In the genomic region with DNA sequence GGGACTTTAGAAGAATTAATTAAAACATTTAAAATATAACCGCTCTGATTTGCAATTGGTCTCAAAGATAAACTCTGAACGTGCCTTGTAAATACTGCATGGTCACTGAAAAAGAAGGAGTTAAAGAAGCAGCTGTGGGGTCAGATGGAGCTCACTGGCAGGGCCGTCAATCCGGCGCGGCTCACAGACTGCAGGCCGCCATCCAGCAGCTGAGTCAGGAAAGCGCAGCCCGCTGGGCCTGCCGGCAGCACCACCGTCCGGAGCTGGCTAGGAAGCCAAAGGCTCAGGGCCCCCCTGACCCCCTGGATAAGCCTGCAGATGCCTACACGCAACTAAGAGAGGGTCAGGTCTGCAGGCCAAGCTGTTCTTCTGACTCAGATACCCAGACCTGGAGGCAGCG, we compare ENCODE assay signal across 13 cellular contexts. TPM values are rescaled to one million over a fixed set of nuclear protein-coding genes. Genes with fewer than 3 reads are reported as not detected.
A peak's percentile ranks its signal among the peaks of the same experiment; 100 is the strongest.
DNase-seq lines count a peak whose midpoint lies in the region; ATAC-seq and TF ChIP-seq lines count a peak whose summit lies in the region.
"Had no signal": no experiment of that assay in that cellular context is flagged by ENCODE, and none has a peak within 500 bp of the region (broad histone marks: within the 10 kb centered on the region; RNA-seq: fewer than 3 reads in every experiment).

No MANE protein-coding gene starts in this region.

- no peaks in the 10 kb centered on the region for H3K9me3 ChIP-seq in fibroblast of lung (ENCODE audit: control insufficient read depth, insufficient read depth, low read depth, low read length)
- H3K9me3 ChIP-seq: HAP-1, Peyer's patch had no signal

- peaks cover 20% of the 10 kb centered on the region for H3K27me3 Mint-ChIP-seq in activated CD8-positive, alpha-beta T cell treated with anti-CD3 and anti-CD28 coated beads, Interleukin-2, amount 10 ng/mL, durations not matched to agents 7 days and 5 days (ENCODE audit: low read depth)
- peaks cover 22% of the 10 kb centered on the region for H3K27me3 Mint-ChIP-seq in activated CD8-positive, alpha-beta T cell treated with anti-CD3 and anti-CD28 coated beads for 36 hours
- H3K27me3 Mint-ChIP-seq in type B pancreatic cell = peaks cover 19% of the 10 kb centered on the region

- H3K79me2 ChIP-seq in fibroblast of lung (ENCODE audit: control insufficient read depth, insufficient read depth, low read length) = no peaks in the 10 kb centered on the region

- H3K36me3 Mint-ChIP-seq in activated CD8-positive, alpha-beta T cell treated with anti-CD3 and anti-CD28 coated beads, Interleukin-2, amount 10 ng/mL, durations not matched to agents 7 days and 5 days (ENCODE audit: low read depth) = no peaks in the 10 kb centered on the region
- H3K36me3 Mint-ChIP-seq in activated CD8-positive, alpha-beta T cell treated with anti-CD3 and anti-CD28 coated beads for 36 hours (ENCODE audit: low read depth) = no peaks in the 10 kb centered on the region
- H3K36me3 Mint-ChIP-seq in type B pancreatic cell = no peaks in the 10 kb centered on the region

- H3K4me2 ChIP-seq in fibroblast of lung (ENCODE audit: extremely low read depth, insufficient read depth, low read length) = peak overlapping the region; percentile 60

- TF ChIP-seq CTCF in activated CD8-positive, alpha-beta T cell treated with anti-CD3 and anti-CD28 coated beads for 36 hours (IDR thresholded peaks at IDR 0.05) = no peak
- no peak for TF ChIP-seq CTCF in fibroblast of lung (conservative IDR thresholded peaks at IDR 0.05 in 1 of 2, IDR thresholded peaks at IDR 0.05 in 1 of 2; ENCODE audit: low read depth in 1 of 2, low read length in 2 of 2)
- peak; percentile 0 for TF ChIP-seq CTCF in type B pancreatic cell (conservative IDR thresholded peaks at IDR 0.05)

- no peak overlapping the region for H3K4me3 Mint-ChIP-seq in activated CD8-positive, alpha-beta T cell treated with anti-CD3 and anti-CD28 coated beads, Interleukin-2, amount 10 ng/mL, durations not matched to agents 7 days and 5 days
- no peak overlapping the region for H3K4me3 Mint-ChIP-seq in activated CD8-positive, alpha-beta T cell treated with anti-CD3 and anti-CD28 coated beads for 36 hours
- H3K4me3 Mint-ChIP-seq in type B pancreatic cell = peak overlapping the region; percentile 66
- H3K4me3 Mint-ChIP-seq: activated CD4-positive, alpha-beta T cell treated with anti-CD3 and anti-CD28 coated beads for 36 hours had no signal

- no peak for ATAC-seq in activated CD8-positive, alpha-beta T cell treated with anti-CD3 and anti-CD28 coated beads, Interleukin-2, amount 10 ng/mL, durations not matched to agents 7 days and 5 days
- no peak for ATAC-seq in activated CD8-positive, alpha-beta T cell treated with anti-CD3 and anti-CD28 coated beads for 36 hours
- ATAC-seq: activated CD4-positive, alpha-beta T cell treated with anti-CD3 and anti-CD28 coated beads for 36 hours had no signal

- peaks cover 2% of the 10 kb centered on the region for H3K4me1 ChIP-seq in fibroblast of lung (ENCODE audit: control insufficient read depth, extremely low read depth, insufficient read depth, low read length)
- H3K4me1 ChIP-seq: HAP-1 had no signal

- H3K9ac ChIP-seq in fibroblast of lung (ENCODE audit: insufficient read depth, low read length) = no peak overlapping the region

- no peaks in the 10 kb centered on the region for H3K36me3 ChIP-seq in fibroblast of lung (ENCODE audit: control insufficient read depth, insufficient read depth, low read length)
- H3K36me3 ChIP-seq: cardiac muscle cell, HAP-1, Peyer's patch had no signal

- no peaks in the 10 kb centered on the region for H3K27me3 ChIP-seq in fibroblast of lung (ENCODE audit: control insufficient read depth, insufficient read depth, low read length)
- H3K27me3 ChIP-seq: cardiac muscle cell, Peyer's patch had no signal

- peak; percentile 8 for DNase-seq in activated CD8-positive, alpha-beta T cell treated with anti-CD3 and anti-CD28 coated beads, Interleukin-2, amount 10 ng/mL, durations not matched to agents 7 days and 5 days
- no peak for DNase-seq in activated CD8-positive, alpha-beta T cell treated with anti-CD3 and anti-CD28 coated beads for 36 hours
- peak; percentile 62 to 65 for DNase-seq in fibroblast of lung (ENCODE audit: low read depth in 2 of 2)
- peak; percentile 75 for DNase-seq in midbrain (lab: John Stamatoyannopoulos, UW)
- peak; percentile 71 for DNase-seq in type B pancreatic cell (ENCODE audit: extremely low spot score, unreplicated experiment)
- DNase-seq in pons (ENCODE audit: low spot score) = no peak
- no peak for DNase-seq in NCI-H748 (lab: John Stamatoyannopoulos, UW; ENCODE audit: unreplicated experiment)
- no peak for DNase-seq in SIG-M5 (lab: John Stamatoyannopoulos, UW)
- DNase-seq: activated CD4-positive, alpha-beta T cell treated with anti-CD3 and anti-CD28 coated beads for 36 hours had no signal

- H4K20me1 ChIP-seq in fibroblast of lung (ENCODE audit: control insufficient read depth, extremely low read depth, insufficient read depth, low read length) = no peaks in the 10 kb centered on the region

- no peaks in the 10 kb centered on the region for H3K4me1 Mint-ChIP-seq in activated CD8-positive, alpha-beta T cell treated with anti-CD3 and anti-CD28 coated beads, Interleukin-2, amount 10 ng/mL, durations not matched to agents 7 days and 5 days (ENCODE audit: low read depth)
- H3K4me1 Mint-ChIP-seq in activated CD8-positive, alpha-beta T cell treated with anti-CD3 and anti-CD28 coated beads for 36 hours (ENCODE audit: low read depth) = no peaks in the 10 kb centered on the region
- H3K4me1 Mint-ChIP-seq in type B pancreatic cell (ENCODE audit: unreplicated experiment) = peaks cover 16% of the 10 kb centered on the region
- H3K4me1 Mint-ChIP-seq: activated CD4-positive, alpha-beta T cell treated with anti-CD3 and anti-CD28 coated beads for 36 hours had no signal

- H3K27ac Mint-ChIP-seq in activated CD8-positive, alpha-beta T cell treated with anti-CD3 and anti-CD28 coated beads, Interleukin-2, amount 10 ng/mL, durations not matched to agents 7 days and 5 days = no peak overlapping the region
- H3K27ac Mint-ChIP-seq in activated CD8-positive, alpha-beta T cell treated with anti-CD3 and anti-CD28 coated beads for 36 hours = no peak overlapping the region
- H3K27ac Mint-ChIP-seq in type B pancreatic cell = peak overlapping the region; percentile 13
- H3K27ac Mint-ChIP-seq: activated CD4-positive, alpha-beta T cell treated with anti-CD3 and anti-CD28 coated beads for 36 hours had no signal

- intact Hi-C loops in activated CD8-positive, alpha-beta T cell treated with anti-CD3 and anti-CD28 coated beads for 36 hours (cut with micrococcal nuclease) = no loop called here

- H3K27ac ChIP-seq in fibroblast of lung (ENCODE audit: insufficient read depth, low read length) = peak overlapping the region; percentile 67
- H3K27ac ChIP-seq: cardiac muscle cell had no signal

- H2AFZ ChIP-seq in fibroblast of lung (ENCODE audit: low read length) = no peak overlapping the region

- POLR2A ChIA-PET in activated CD8-positive, alpha-beta T cell treated with anti-CD3 and anti-CD28 coated beads, Interleukin-2, amount 10 ng/mL, durations not matched to agents 7 days and 5 days (lab: Charles Lee) = no interaction called here
- POLR2A ChIA-PET in activated CD8-positive, alpha-beta T cell treated with anti-CD3 and anti-CD28 coated beads for 36 hours (lab: Charles Lee) = no interaction called here

- H3K4me3 ChIP-seq in fibroblast of lung (replicated peaks in 1 of 4; ENCODE audit: control extremely low read depth in 1 of 4, insufficient read depth in 1 of 4, low read depth in 3 of 4, low read length in 4 of 4) = peak overlapping the region in 1 of 4 experiments; percentile 44
- H3K4me3 ChIP-seq: cardiac muscle cell, HAP-1 had no signal

- CTCF ChIA-PET in activated CD8-positive, alpha-beta T cell treated with anti-CD3 and anti-CD28 coated beads, Interleukin-2, amount 10 ng/mL, durations not matched to agents 7 days and 5 days (lab: Charles Lee) = no interaction called here
- CTCF ChIA-PET in activated CD8-positive, alpha-beta T cell treated with anti-CD3 and anti-CD28 coated beads for 36 hours (lab: Charles Lee) = no interaction called here

- H3K9me3 Mint-ChIP-seq in activated CD8-positive, alpha-beta T cell treated with anti-CD3 and anti-CD28 coated beads, Interleukin-2, amount 10 ng/mL, durations not matched to agents 7 days and 5 days (ENCODE audit: insufficient read depth) = no peaks in the 10 kb centered on the region
- no peaks in the 10 kb centered on the region for H3K9me3 Mint-ChIP-seq in activated CD8-positive, alpha-beta T cell treated with anti-CD3 and anti-CD28 coated beads for 36 hours
- H3K9me3 Mint-ChIP-seq in type B pancreatic cell = peaks cover 5% of the 10 kb centered on the region

RNA-seq across cellular contexts. Expression of a gene that starts 54.2 kb away (rescaled TPM):
- total RNA-seq in activated CD8-positive, alpha-beta T cell treated with anti-CD3 and anti-CD28 coated beads, Interleukin-2, amount 10 ng/mL, durations not matched to agents 7 days and 5 days = not detected
- total RNA-seq in activated CD8-positive, alpha-beta T cell treated with anti-CD3 and anti-CD28 coated beads for 36 hours = not detected
- total RNA-seq in fibroblast of lung (not detected in 2 replicates), type B pancreatic cell (ENCODE audit: low replicate concordance) (0.17 and 0.33 TPM in 2 replicates)
- not detected in 2 replicates for polyA plus RNA-seq in fibroblast of lung
- not detected in 2 replicates for polyA plus RNA-seq in fibroblast of lung (2012)
- polyA minus RNA-seq in fibroblast of lung (ENCODE audit: low replicate concordance) = not detected in 2 replicates
- total RNA-seq: A673; activated CD4-positive, alpha-beta T cell treated with anti-CD3 and anti-CD28 coated beads for 36 hours had no signal
- polyA plus RNA-seq: cardiac muscle cell had no signal

Comparison
In these comparisons a context has a peak if more than half of its experiments do, and no peak if none do; other contexts are left out.
1. DNase-seq: peak in activated CD8-positive, alpha-beta T cell treated with anti-CD3 and anti-CD28 coated beads, Interleukin-2, amount 10 ng/mL, durations not matched to agents 7 days and 5 days (single experiment), fibroblast of lung (2 of 2), midbrain (single experiment) and type B pancreatic cell (single experiment); none in activated CD8-positive, alpha-beta T cell treated with anti-CD3 and anti-CD28 coated beads for 36 hours (single experiment), pons (single experiment), NCI-H748 (single experiment) and SIG-M5 (single experiment).